Comparison of ENCODE assay signal across 22 cellular contexts in the genomic region with DNA sequence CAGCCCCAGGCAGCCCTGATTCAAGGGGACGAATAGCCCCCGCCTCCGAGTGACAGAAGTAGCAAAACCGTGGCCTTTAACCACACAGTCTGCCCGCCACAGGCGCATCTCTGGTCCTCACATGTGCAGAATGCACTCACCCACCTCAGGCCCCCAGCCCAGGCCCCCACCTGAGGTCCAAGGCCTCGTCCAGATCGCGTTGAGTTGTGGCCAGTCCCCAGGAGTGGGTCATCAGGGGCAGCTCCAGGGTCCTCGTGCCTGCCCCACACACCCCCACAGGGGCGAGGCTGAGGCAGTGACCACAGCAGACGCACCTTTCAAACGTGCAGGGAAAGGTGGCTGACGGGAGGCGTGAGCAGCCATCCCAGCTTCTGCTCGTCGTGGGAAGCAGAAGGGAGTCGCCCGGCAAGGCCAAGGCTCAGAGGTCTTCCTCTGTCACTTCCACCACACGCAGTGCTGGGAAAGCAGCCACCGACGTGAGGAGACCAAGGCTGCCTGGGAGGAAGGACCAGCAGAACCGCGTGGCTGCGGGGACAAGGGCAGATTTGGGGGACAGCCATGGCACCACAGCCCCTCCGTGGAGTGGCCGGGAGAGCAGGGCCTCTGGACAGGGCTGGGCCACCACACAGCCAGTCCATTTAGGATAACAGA.
DNase-seq lines count a peak whose midpoint lies in the region; ATAC-seq, FAIRE-seq and TF ChIP-seq lines count a peak whose summit lies in the region.
"Had no signal": no experiment of that assay in that cellular context is flagged by ENCODE, and none has a peak within 500 bp of the region (broad histone marks: within the 10 kb centered on the region; RNA-seq: fewer than 3 reads in every experiment).

No MANE protein-coding gene starts in this region.

- TF ChIP-seq CTCF in left ventricle myocardium inferior (IDR thresholded peaks at IDR 0.05; ENCODE audit: borderline replicate concordance) (no peak), H1 (IDR thresholded peaks at IDR 0.05; ENCODE audit: control extremely low read depth in 1 of 3, insufficient read depth in 1 of 3, low read depth in 1 of 3, low read length in 3 of 3) (no peak), psoas muscle (IDR thresholded peaks at IDR 0.05) (no peak), foreskin fibroblast (IDR thresholded peaks at IDR 0.05; ENCODE audit: low read depth, low read length) (no peak), ascending aorta (IDR thresholded peaks at IDR 0.05) (no peak)

- no peak overlapping the region for H2AK5ac ChIP-seq in H1 (ENCODE audit: low read depth, low read length)

- no peak overlapping the region for H3K4ac ChIP-seq in H1 (replicated peaks; ENCODE audit: insufficient read length, low read depth, low read length)

- H3K79me1 ChIP-seq in H1 (ENCODE audit: low read depth, low read length), result no peaks in the 10 kb centered on the region

- no peak overlapping the region for H3K14ac ChIP-seq in H1 (ENCODE audit: insufficient read length)

- no peak overlapping the region for H2BK5ac ChIP-seq in H1 (ENCODE audit: low read depth, low read length)

- peaks cover 97% of the 10 kb centered on the region for H3K36me3 ChIP-seq in left ventricle myocardium inferior
- H3K36me3 ChIP-seq in H1 (ENCODE audit: control insufficient read depth in 2 of 4, insufficient read depth in 4 of 4, low read length in 3 of 4), result peaks cover 5 to 21% (median 11%) of the 10 kb centered on the region in 4 experiments
- peaks cover 0 to 99% of the 10 kb centered on the region in 2 donors for H3K36me3 ChIP-seq in psoas muscle (ENCODE audit: insufficient read depth in 1 of 2, low read depth in 1 of 2)
- peaks cover 80 to 85% of the 10 kb centered on the region in 2 donors for H3K36me3 ChIP-seq in ascending aorta

- no peak overlapping the region for H3K9ac ChIP-seq in H1 (replicated peaks in 1 of 4; ENCODE audit: extremely low read depth in 1 of 4, low read depth in 3 of 4, low read length in 3 of 4)

- POLR2A ChIA-PET in H1 (lab: Charles Lee; ENCODE audit: partially characterized antibody), result no interaction called here

- H3K23ac ChIP-seq in H1 (ENCODE audit: insufficient read length), result no peak overlapping the region

- no peaks in the 10 kb centered on the region for H3K79me2 ChIP-seq in H1 (ENCODE audit: control insufficient read depth in 1 of 2, insufficient read depth in 2 of 2, low read length in 2 of 2)

- H3K18ac ChIP-seq in H1 (ENCODE audit: extremely low read depth, low read length), result no peak overlapping the region

- CTCF ChIA-PET in H1 (lab: Charles Lee; ENCODE audit: partially characterized antibody), result interaction anchor here (1.0 to 2.4 kb wide), 6 partner anchors 13 to 152 kb away, joined by 3 to 16 read pairs (median 6); no protein-coding TSS in a partner anchor

- no peak overlapping the region for H4K91ac ChIP-seq in H1 (replicated peaks; ENCODE audit: insufficient read length, low read length)

- FAIRE-seq in H1 (lab: Jason Lieb, UNC), result no peak
- FAIRE-seq: K562, RCC 7860 had no signal

- no peak overlapping the region for H2BK15ac ChIP-seq in H1 (ENCODE audit: low read length)

- no peak overlapping the region for H4K5ac ChIP-seq in H1 (ENCODE audit: insufficient read length, low read depth, low read length)

- TF ChIP-seq RAD21 in H1 (IDR thresholded peaks at IDR 0.05 in 1 of 2, conservative IDR thresholded peaks at IDR 0.05 in 1 of 2; ENCODE audit: low read depth in 2 of 2, low read length in 2 of 2), result no peak

- H3K56ac ChIP-seq in H1 (replicated peaks; ENCODE audit: insufficient read length, low read depth, low read length), result no peak overlapping the region

- H3K9me3 ChIP-seq in left ventricle myocardium inferior (replicated peaks) (no peaks in the 10 kb centered on the region), H1 (ENCODE audit: insufficient read depth in 2 of 2, low read depth in 1 of 2, low read length in 1 of 2) (no peaks in the 10 kb centered on the region), psoas muscle (no peaks in the 10 kb centered on the region), ascending aorta (no peaks in the 10 kb centered on the region)
- H3K9me3 ChIP-seq: BE2C had no signal

- no peak for TF ChIP-seq POLR2A in H1 (IDR thresholded peaks at IDR 0.05; ENCODE audit: control extremely low read depth in 1 of 2, low read depth in 2 of 2, low read length in 2 of 2)

- intact Hi-C loops in left ventricle myocardium inferior (cut with micrococcal nuclease), result no loop called here
- intact Hi-C loops in left ventricle myocardium superior (cut with micrococcal nuclease), result no loop called here
- intact Hi-C loops in psoas muscle (cut with DNase I), result no loop called here
- intact Hi-C loops in ascending aorta (cut with DNase I), result no loop called here

- no peaks in the 10 kb centered on the region for H3K27me3 ChIP-seq in left ventricle myocardium inferior (ENCODE audit: low read depth)
- H3K27me3 ChIP-seq in H1 (replicated peaks in 1 of 4; ENCODE audit: control insufficient read depth in 3 of 4, extremely low read depth in 1 of 4, insufficient read depth in 3 of 4, low read length in 3 of 4), result no peaks in the 10 kb centered on the region
- no peaks in the 10 kb centered on the region for H3K27me3 ChIP-seq in psoas muscle (ENCODE audit: insufficient read depth in 3 of 3, low read length in 2 of 3)
- H3K27me3 ChIP-seq in ascending aorta, result no peaks in the 10 kb centered on the region
- H3K27me3 ChIP-seq: BE2C had no signal

- ATAC-seq in left ventricle myocardium superior (no peak), psoas muscle (peak in 1 of 4 donors; percentile 3), HG03520 (IDR thresholded peaks at IDR 0.05; ENCODE audit: unreplicated experiment) (no peak), GM21515 (IDR thresholded peaks at IDR 0.05; ENCODE audit: unreplicated experiment) (no peak)
- ATAC-seq: K562 had no signal

- peaks cover 0 to 1% of the 10 kb centered on the region in 2 experiments for H4K20me1 ChIP-seq in H1 (replicated peaks in 1 of 2; ENCODE audit: control insufficient read depth in 1 of 2, insufficient read depth in 2 of 2, low read length in 2 of 2)

- H3K4me3 ChIP-seq in left ventricle myocardium inferior, result no peak overlapping the region
- no peak overlapping the region for H3K4me3 ChIP-seq in H1 (ENCODE audit: extremely low read depth in 1 of 4, insufficient read depth in 2 of 4, low read depth in 3 of 4, low read length in 4 of 4)
- no peak overlapping the region for H3K4me3 ChIP-seq in psoas muscle
- no peak overlapping the region for H3K4me3 ChIP-seq in foreskin fibroblast (ENCODE audit: low read depth in 1 of 2, low read length in 2 of 2)
- no peak overlapping the region for H3K4me3 ChIP-seq in ascending aorta
- H3K4me3 ChIP-seq: K562, SK-N-MC had no signal

- no peak overlapping the region for H2BK20ac ChIP-seq in H1 (ENCODE audit: low read length)

- H2BK120ac ChIP-seq in H1 (replicated peaks; ENCODE audit: low read depth, low read length), result no peak overlapping the region

- no peak overlapping the region for H2BK12ac ChIP-seq in H1 (ENCODE audit: low read depth, low read length)

- DNase-seq in left ventricle myocardium inferior (no peak), left ventricle myocardium superior (no peak), H1 (ENCODE audit: low read depth in 1 of 2, low spot score in 2 of 2) (no peak), psoas muscle (no peak), foreskin fibroblast (no peak), ascending aorta (ENCODE audit: low spot score in 2 of 2) (no peak)
- DNase-seq: 8988T; BE2C; Calu3; CD4-positive, alpha-beta T cell; DMS53; H9; NCI-H1092 treated with DMSO at 0.1 percent for 48 hours; NCI-H146; NCI-H2081; NCI-H446 treated with DMSO at 0.1 percent for 48 hours; SHP77 had no signal

- H3K4me1 ChIP-seq in left ventricle myocardium inferior, result peaks cover 12% of the 10 kb centered on the region
- H3K4me1 ChIP-seq in H1 (replicated peaks in 1 of 4; ENCODE audit: control insufficient read depth in 3 of 4, insufficient read depth in 4 of 4, low read length in 3 of 4), result no peaks in the 10 kb centered on the region; a peak in 1 of 7 replicates
- no peaks in the 10 kb centered on the region for H3K4me1 ChIP-seq in psoas muscle
- no peaks in the 10 kb centered on the region for H3K4me1 ChIP-seq in ascending aorta
- H3K4me1 ChIP-seq: BE2C had no signal

- no peak overlapping the region; the same call in 1 of the 2 replicates for H4K8ac ChIP-seq in H1 (ENCODE audit: extremely low read depth, insufficient read depth, low read length)

- no peak overlapping the region for H3K4me2 ChIP-seq in H1 (ENCODE audit: insufficient read depth in 1 of 2, low read depth in 2 of 2, low read length in 2 of 2)

- H3K23me2 ChIP-seq in H1 (ENCODE audit: low read depth, low read length), result no peaks in the 10 kb centered on the region

- H2AFZ ChIP-seq in H1 (ENCODE audit: low read length), result no peak overlapping the region

- WGBS in H1 (ENCODE audit: extremely low coverage in 1 of 2, insufficient coverage in 1 of 2, insufficient read length in 1 of 2, insufficient replicate concordance in 2 of 2, low coverage in 1 of 2, low lambda C conversion rate in 2 of 2, missing lambda C conversion rate in 1 of 2), 2 experiments, result 91% methylated on average over 24 of the region's 27 CpGs; no CpG with 5 or more reads in 1 of the 2 experiments
- 86 to 89% (median 88%) methylated on average over 25 to 27 of the region's 27 CpGs for WGBS in psoas muscle, 3 donors

- TF ChIP-seq EP300 in H1 (IDR thresholded peaks at IDR 0.05; ENCODE audit: borderline replicate concordance in 1 of 2, low read depth in 2 of 2, low read length in 2 of 2), result no peak

- peak overlapping the region; percentile 74 for H3K27ac ChIP-seq in left ventricle myocardium inferior (replicated peaks)
- H3K27ac ChIP-seq in H1 (ENCODE audit: low read depth, low read length), result no peak overlapping the region
- peak overlapping the region; percentile 58 for H3K27ac ChIP-seq in psoas muscle
- no peak overlapping the region for H3K27ac ChIP-seq in ascending aorta
- H3K27ac ChIP-seq: SK-N-MC had no signal

TF ChIP-seq in H1, 55 proteins besides CTCF, POLR2A, EP300 and RAD21:
- TF ChIP-seq POLR2AphosphoS5 (IDR thresholded peaks at IDR 0.05; ENCODE audit: low read depth, low read length) (0 out of 2 replicates have a peak, but pooled peaks have one; percentile 20), GTF2F1 (IDR thresholded peaks at IDR 0.05; ENCODE audit: borderline replicate concordance, low read depth, low read length) (no peak)

Comparison
In these comparisons a context has a peak if more than half of its experiments do, and no peak if none do; other contexts are left out.
1. H3K27ac ChIP-seq: peak in left ventricle myocardium inferior (single experiment) and psoas muscle (single experiment); none in H1 (single experiment) and ascending aorta (0 of 2).